ENCODE assay signal across 16 cellular contexts in the genomic region with DNA sequence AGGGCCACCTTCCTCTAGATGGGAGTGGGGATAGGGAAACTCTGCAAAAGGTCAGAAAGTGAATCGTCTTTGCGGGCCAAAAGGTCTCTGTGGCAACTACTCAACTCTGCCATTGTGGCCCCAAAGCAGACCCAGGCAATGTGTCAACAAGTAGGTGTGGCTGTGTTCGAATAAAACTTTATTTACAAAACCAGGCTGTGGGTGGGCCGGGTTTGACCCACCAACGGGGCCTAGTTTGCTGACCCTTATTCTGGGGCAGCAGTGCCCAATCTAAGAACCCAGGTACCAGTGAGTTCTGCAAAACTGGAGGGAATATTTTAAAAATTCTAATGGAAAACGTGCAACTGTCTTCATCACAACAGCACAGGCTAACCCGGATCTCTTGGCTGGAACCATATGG. TPM values are rescaled to one million over a fixed set of nuclear protein-coding genes. Genes with fewer than 3 reads are reported as not detected.
DNase-seq lines count a peak whose midpoint lies in the region; FAIRE-seq and TF ChIP-seq lines count a peak whose summit lies in the region.
"Had no signal": no experiment of that assay in that cellular context is flagged by ENCODE, and none has a peak within 500 bp of the region (broad histone marks: within the 10 kb centered on the region; RNA-seq: fewer than 3 reads in every experiment).

No MANE protein-coding gene starts in this region.

- no peak overlapping the region for H3K23ac ChIP-seq in H1 (ENCODE audit: insufficient read length)

- TF ChIP-seq CTCF in A673 (conservative IDR thresholded peaks at IDR 0.05; ENCODE audit: low read depth, low read length) (no peak), H1 (IDR thresholded peaks at IDR 0.05; ENCODE audit: control extremely low read depth in 1 of 3, insufficient read depth in 1 of 3, low read depth in 1 of 3, low read length in 3 of 3) (no peak), HFFc6 (IDR thresholded peaks at IDR 0.05) (no peak)

- 92% methylated on average over 7 of the region's 7 CpGs; no CpG with 5 or more reads in 1 of the 2 experiments for WGBS in H1 (ENCODE audit: extremely low coverage in 1 of 2, insufficient coverage in 1 of 2, insufficient read length in 1 of 2, insufficient replicate concordance in 2 of 2, low coverage in 1 of 2, low lambda C conversion rate in 2 of 2, missing lambda C conversion rate in 1 of 2), 2 experiments

- H3K79me2 ChIP-seq in H1 (ENCODE audit: control insufficient read depth in 1 of 2, insufficient read depth in 2 of 2, low read length in 2 of 2), result no peaks in the 10 kb centered on the region

- H3K36me3 ChIP-seq in A673 (ENCODE audit: insufficient read depth, low read length, poor library complexity, severe bottlenecking) (no peaks in the 10 kb centered on the region), H1 (ENCODE audit: control insufficient read depth in 2 of 4, insufficient read depth in 4 of 4, low read length in 3 of 4) (no peaks in the 10 kb centered on the region)
- H3K36me3 ChIP-seq in BLaER1 treated with 17β-estradiol and CSF1 and Interleukin-3, amounts not matched to agents 10 nM and 100 nM, result no peaks in the 10 kb centered on the region

- H3K23me2 ChIP-seq in H1 (ENCODE audit: low read depth, low read length), result no peaks in the 10 kb centered on the region

- H4K8ac ChIP-seq in H1 (ENCODE audit: extremely low read depth, insufficient read depth, low read length), result 0 out of 2 replicates have a peak overlapping the region, but pooled peaks have one; percentile 38

- H4K5ac ChIP-seq in H1 (ENCODE audit: insufficient read length, low read depth, low read length), result no peak overlapping the region

- H2AFZ ChIP-seq in H1 (ENCODE audit: low read length), result no peak overlapping the region

- peak overlapping the region in 7 of 11 experiments; percentile 22 to 70 (median 32); a peak in 12 of 22 replicates for H3K4me2 ChIP-seq in BLaER1 treated with 17β-estradiol and CSF1 and Interleukin-3, amounts not matched to agents 10 nM and 100 nM
- H3K4me2 ChIP-seq in H1 (ENCODE audit: insufficient read depth in 1 of 2, low read depth in 2 of 2, low read length in 2 of 2), result no peak overlapping the region

- no peak overlapping the region for H3K4ac ChIP-seq in H1 (replicated peaks; ENCODE audit: insufficient read length, low read depth, low read length)

- no peak for TF ChIP-seq RAD21 in H1 (IDR thresholded peaks at IDR 0.05 in 1 of 2, conservative IDR thresholded peaks at IDR 0.05 in 1 of 2; ENCODE audit: low read depth in 2 of 2, low read length in 2 of 2)

- H3K9ac ChIP-seq in BLaER1 treated with 17β-estradiol and CSF1 and Interleukin-3, amounts not matched to agents 10 nM and 100 nM, result no peak overlapping the region
- H3K9ac ChIP-seq in H1 (replicated peaks in 1 of 4; ENCODE audit: extremely low read depth in 1 of 4, low read depth in 3 of 4, low read length in 3 of 4), result no peak overlapping the region

- H3K4me1 ChIP-seq in A673 (ENCODE audit: insufficient read depth, low read length, poor library complexity, severe bottlenecking) (peaks cover 21% of the 10 kb centered on the region), H1 (replicated peaks in 1 of 4; ENCODE audit: control insufficient read depth in 3 of 4, insufficient read depth in 4 of 4, low read length in 3 of 4) (no peaks in the 10 kb centered on the region)
- peaks cover 0 to 20% (median 13%) of the 10 kb centered on the region in 10 experiments; a peak in 12 of 20 replicates for H3K4me1 ChIP-seq in BLaER1 treated with 17β-estradiol and CSF1 and Interleukin-3, amounts not matched to agents 10 nM and 100 nM

- POLR2A ChIA-PET in A673 (lab: Charles Lee; ENCODE audit: low non-redundant PET) (no interaction called here), H1 (lab: Charles Lee; ENCODE audit: partially characterized antibody) (interaction anchor here (1.5 kb wide), 1 partner anchor 9 kb away, joined by 3 read pairs; no protein-coding TSS in a partner anchor)

- DNase-seq in A673 (ENCODE audit: low spot score), result no peak
- no peak for DNase-seq in H1 (ENCODE audit: low read depth in 1 of 2, low spot score in 2 of 2)
- DNase-seq in urothelium cell line (ENCODE audit: low spot score), result no peak
- no peak for DNase-seq in GOT3 (lab: John Stamatoyannopoulos, UW)
- DNase-seq in stimulated activated CD8-positive, alpha-beta memory T cell treated with anti-CD3 and anti-CD28 coated beads, Interleukin-4, amount 100 ng/mL, for 48 hours, result no peak
- no peak for DNase-seq in HFFc6
- DNase-seq: ACHN; Calu3; CD8-positive, alpha-beta T cell; DMS79 treated with DMSO at 0.1 percent for 48 hours; GF-D8; HCEC 1CT; KG1 had no signal

- no peak overlapping the region for H2BK12ac ChIP-seq in H1 (ENCODE audit: low read depth, low read length)

- H3K27ac ChIP-seq in A673 (ENCODE audit: low read depth, low read length, poor library complexity, severe bottlenecking), result peak overlapping the region; percentile 68
- no peak overlapping the region for H3K27ac ChIP-seq in BLaER1 treated with 17β-estradiol and CSF1 and Interleukin-3, amounts not matched to agents 10 nM and 100 nM
- H3K27ac ChIP-seq in H1 (ENCODE audit: low read depth, low read length), result no peak overlapping the region

- no peak overlapping the region for H3K27ac Mint-ChIP-seq in HFFc6
- H3K27ac Mint-ChIP-seq: CD8-positive, alpha-beta T cell; IgD-negative memory B cell had no signal

- no peak overlapping the region for H2BK5ac ChIP-seq in H1 (ENCODE audit: low read depth, low read length)

- H2BK20ac ChIP-seq in H1 (ENCODE audit: low read length), result no peak overlapping the region

- TF ChIP-seq POLR2A in H1 (IDR thresholded peaks at IDR 0.05; ENCODE audit: control extremely low read depth in 1 of 2, low read depth in 2 of 2, low read length in 2 of 2), result no peak

- TF ChIP-seq EP300 in H1 (IDR thresholded peaks at IDR 0.05; ENCODE audit: borderline replicate concordance in 1 of 2, low read depth in 2 of 2, low read length in 2 of 2), result no peak

- H4K91ac ChIP-seq in H1 (replicated peaks; ENCODE audit: insufficient read length, low read length), result no peak overlapping the region

- H2BK120ac ChIP-seq in H1 (replicated peaks; ENCODE audit: low read depth, low read length), result no peak overlapping the region

- H3K9me3 Mint-ChIP-seq in HFFc6, result no peaks in the 10 kb centered on the region
- H3K9me3 Mint-ChIP-seq: CD8-positive, alpha-beta T cell had no signal

- no peaks in the 10 kb centered on the region for H4K20me1 ChIP-seq in BLaER1 treated with 17β-estradiol and CSF1 and Interleukin-3, amounts not matched to agents 10 nM and 100 nM
- no peaks in the 10 kb centered on the region for H4K20me1 ChIP-seq in H1 (replicated peaks in 1 of 2; ENCODE audit: control insufficient read depth in 1 of 2, insufficient read depth in 2 of 2, low read length in 2 of 2)

- no peaks in the 10 kb centered on the region for H3K36me3 Mint-ChIP-seq in HFFc6 (ENCODE audit: low read depth)
- H3K36me3 Mint-ChIP-seq: CD8-positive, alpha-beta T cell; IgD-negative memory B cell had no signal

- H3K4me3 Mint-ChIP-seq in HFFc6, result no peak overlapping the region
- H3K4me3 Mint-ChIP-seq: CD8-positive, alpha-beta T cell; IgD-negative memory B cell had no signal

- no peaks in the 10 kb centered on the region for H3K4me1 Mint-ChIP-seq in HFFc6 (ENCODE audit: low read depth)
- H3K4me1 Mint-ChIP-seq: IgD-negative memory B cell had no signal

- CTCF ChIA-PET in A673 (lab: Charles Lee), result no interaction called here
- CTCF ChIA-PET in H1 (lab: Charles Lee; ENCODE audit: partially characterized antibody), result interaction anchor here (0.7 to 2.3 kb wide), 3 partner anchors 15 to 30 kb away, joined by 3 to 7 read pairs (median 5); no protein-coding TSS in a partner anchor

- no peak overlapping the region for H2BK15ac ChIP-seq in H1 (ENCODE audit: low read length)

- intact Hi-C loops in A673 (cut with micrococcal nuclease; ENCODE audit: unreplicated experiment), result no loop called here

- H3K27me3 ChIP-seq in A673 (replicated peaks; ENCODE audit: insufficient read depth, low read depth, low read length, poor library complexity) (no peaks in the 10 kb centered on the region), H1 (replicated peaks in 1 of 4; ENCODE audit: control insufficient read depth in 3 of 4, extremely low read depth in 1 of 4, insufficient read depth in 3 of 4, low read length in 3 of 4) (no peaks in the 10 kb centered on the region)
- no peaks in the 10 kb centered on the region for H3K27me3 ChIP-seq in BLaER1 treated with 17β-estradiol and CSF1 and Interleukin-3, amounts not matched to agents 10 nM and 100 nM

- no peaks in the 10 kb centered on the region; the same call in 1 of the 2 replicates for H3K79me1 ChIP-seq in H1 (ENCODE audit: low read depth, low read length)

- no peak overlapping the region for H3K56ac ChIP-seq in H1 (replicated peaks; ENCODE audit: insufficient read length, low read depth, low read length)

- no peak for FAIRE-seq in H1 (lab: Jason Lieb, UNC)
- FAIRE-seq in urothelium cell line (lab: Jason Lieb, UNC), result peak; percentile 37
- FAIRE-seq: HTR-8/SVneo had no signal

- H3K4me3 ChIP-seq in A673 (ENCODE audit: low read depth, low read length, poor library complexity, severe bottlenecking) (no peak overlapping the region), H1 (ENCODE audit: extremely low read depth in 1 of 4, insufficient read depth in 2 of 4, low read depth in 3 of 4, low read length in 4 of 4) (no peak overlapping the region)
- H3K4me3 ChIP-seq in BLaER1 treated with 17β-estradiol and CSF1 and Interleukin-3, amounts not matched to agents 10 nM and 100 nM, result no peak overlapping the region

- no TSS peak for BruUV-seq in A673 (replicated peaks; lab: Mats Ljungman, UMichigan)

- no peak overlapping the region for H2AK5ac ChIP-seq in H1 (ENCODE audit: low read depth, low read length)

- no peak overlapping the region for H3K14ac ChIP-seq in H1 (ENCODE audit: insufficient read length)

- no peak overlapping the region for H3K18ac ChIP-seq in H1 (ENCODE audit: extremely low read depth, low read length)

- no peaks in the 10 kb centered on the region for H3K9me3 ChIP-seq in A673 (ENCODE audit: low read depth, low read length, poor library complexity, severe bottlenecking)
- H3K9me3 ChIP-seq in BLaER1 treated with 17β-estradiol and CSF1 and Interleukin-3, amounts not matched to agents 10 nM and 100 nM (replicated peaks in 1 of 11), result peaks cover 0 to 9% (median 0%) of the 10 kb centered on the region in 11 experiments; a peak in 2 of 22 replicates
- peaks cover 0 to 10% of the 10 kb centered on the region in 2 experiments; a peak in 1 of 4 replicates for H3K9me3 ChIP-seq in H1 (ENCODE audit: insufficient read depth in 2 of 2, low read depth in 1 of 2, low read length in 1 of 2)

- no peaks in the 10 kb centered on the region; the same call in 1 of the 2 replicates for H3K27me3 Mint-ChIP-seq in HFFc6 (ENCODE audit: insufficient read depth)

RNA-seq across cellular contexts. Expression of gene RORA, which starts 40.9 kb away (rescaled TPM):
- 5.7 and 7.2 TPM in 2 replicates for total RNA-seq in A673 (2021)
- total RNA-seq in H1 (2021; fragmentation: NEBNext Ultra II Directional; extraction: Animal tissue kit (Norgen Biotek cat#: 25700)), result 6.5 and 6.9 TPM in 2 replicates
- 12.7 and 15.7 TPM in 2 replicates for polyA plus RNA-seq in H1 (2011; rRNA removed)
- 11.1 TPM for polyA plus RNA-seq in H1 (2011; cell fraction: cytosol; rRNA removed)
- polyA plus RNA-seq in H1 (2011; cell fraction: nucleus; rRNA removed), result 48.2 TPM
- polyA plus RNA-seq in H1 (2012, experiment 1 of 2), result 3.4 to 4.6 TPM (median 4.3 TPM) in 4 replicates
- 0.09 TPM for polyA plus RNA-seq in H1 (2012, experiment 2 of 2)
- 3.1 TPM for polyA plus RNA-seq in H1 (2013, experiment 1 of 2)
- polyA plus RNA-seq in H1 (2013, experiment 2 of 2), result 3.4 TPM
- polyA minus RNA-seq in H1 (2011; rRNA and poly(A)+ RNA removed), result 52.5 and 85.4 TPM in 2 replicates
- polyA minus RNA-seq in H1 (2011; cell fraction: cytosol; rRNA and poly(A)+ RNA removed), result 34.4 TPM
- 90.0 TPM for polyA minus RNA-seq in H1 (2011; cell fraction: nucleus; rRNA and poly(A)+ RNA removed)
- 1 to 10 TPM; 2.3 to 6.1 (median 2.9) TPM for total RNA-seq in HFFc6 (2021; fragmentation: NEBNext Ultra II Directional; extraction: Animal tissue kit (Norgen Biotek cat#: 25700))

Comparison
In these comparisons a context has a peak if more than half of its experiments do, and no peak if none do; other contexts are left out.
1. H3K4me2 ChIP-seq: peak in BLaER1 treated with 17β-estradiol and CSF1 and Interleukin-3, amounts not matched to agents 10 nM and 100 nM (7 of 11); none in H1 (0 of 2).